In genomic region chr17:30605523-30605922, GRCh38 we compare ENCODE assay signal across 31 cellular contexts.
"Had no signal": no experiment of that assay in that cellular context is flagged by ENCODE, and none has a peak within 500 bp of the region (broad histone marks: within the 10 kb centered on the region; RNA-seq: fewer than 3 reads in every experiment).

No MANE protein-coding gene starts in this region.

- H3K4me3 ChIP-seq: coronary artery, dorsolateral prefrontal cortex had no signal

- H3K27me3 Mint-ChIP-seq: activated CD4-positive, alpha-beta T cell treated with anti-CD3 and anti-CD28 coated beads, Interleukin-2, amount 10 ng/mL, durations not matched to agents 7 days and 5 days; activated naive CD8-positive, alpha-beta T cell; activated T-helper 17 cell treated with anti-CD3 and anti-CD28 coated beads, Interleukin-2, amount 50 U/mL, for 72 hours; central memory CD8-positive, alpha-beta T cell; dendritic cell treated with granulocyte-macrophage colony-stimulating factor and Interleukin-4, amounts not matched to agents 40 ng/mL and 50 ng/mL, for 4 days had no signal

- ATAC-seq: activated T-cell treated with anti-CD3 and anti-CD28 coated beads, Interleukin-2, amount 50 U/mL, for 4 hours; activated T-helper 17 cell treated with anti-CD3 and anti-CD28 coated beads, Interleukin-2, amount 50 U/mL, for 72 hours; esophagus mucosa; WTC11 had no signal

- H3K36me3 ChIP-seq: brain microvascular endothelial cell had no signal

- H3K27me3 ChIP-seq: brain microvascular endothelial cell, dorsolateral prefrontal cortex had no signal

- H3K27ac Mint-ChIP-seq: activated CD4-positive, alpha-beta memory T cell treated with anti-CD3 and anti-CD28 coated beads, Interleukin-2, amount 10 ng/mL, durations not matched to agents 7 days and 5 days; activated CD4-positive, alpha-beta T cell treated with anti-CD3 and anti-CD28 coated beads, Interleukin-2, amount 10 ng/mL, durations not matched to agents 7 days and 5 days; activated naive CD8-positive, alpha-beta T cell; activated T-helper 17 cell treated with anti-CD3 and anti-CD28 coated beads, Interleukin-2, amount 50 U/mL, for 72 hours; endodermal cell; WTC11 had no signal

- H3K36me3 Mint-ChIP-seq: activated naive CD8-positive, alpha-beta T cell; WTC11 had no signal

- H3K4me3 Mint-ChIP-seq: activated CD4-positive, alpha-beta memory T cell treated with anti-CD3 and anti-CD28 coated beads, Interleukin-2, amount 10 ng/mL, durations not matched to agents 7 days and 5 days; activated CD4-positive, alpha-beta T cell treated with anti-CD3 and anti-CD28 coated beads, Interleukin-2, amount 10 ng/mL, durations not matched to agents 7 days and 5 days; activated naive CD8-positive, alpha-beta T cell; activated T-cell treated with anti-CD3 and anti-CD28 coated beads, Interleukin-2, amount 50 U/mL, for 4 hours; activated T-helper 17 cell treated with anti-CD3 and anti-CD28 coated beads, Interleukin-2, amount 50 U/mL, for 72 hours; central memory CD8-positive, alpha-beta T cell; dendritic cell treated with granulocyte-macrophage colony-stimulating factor and Interleukin-4, amounts not matched to agents 40 ng/mL and 50 ng/mL, for 4 days; endodermal cell; WTC11 had no signal

- H3K9me3 Mint-ChIP-seq: activated CD4-positive, alpha-beta memory T cell treated with anti-CD3 and anti-CD28 coated beads, Interleukin-2, amount 10 ng/mL, durations not matched to agents 7 days and 5 days; activated CD4-positive, alpha-beta T cell treated with anti-CD3 and anti-CD28 coated beads, Interleukin-2, amount 10 ng/mL, durations not matched to agents 7 days and 5 days; activated T-cell treated with anti-CD3 and anti-CD28 coated beads, Interleukin-2, amount 50 U/mL, for 4 hours; activated T-helper 17 cell treated with anti-CD3 and anti-CD28 coated beads, Interleukin-2, amount 50 U/mL, for 72 hours; central memory CD8-positive, alpha-beta T cell; dendritic cell treated with granulocyte-macrophage colony-stimulating factor and Interleukin-4, amounts not matched to agents 40 ng/mL and 50 ng/mL, for 4 days; endodermal cell; WTC11 had no signal

- FAIRE-seq: astrocyte, bronchial epithelial cell, frontal cortex, TTC549 had no signal

- H3K27ac ChIP-seq: brain microvascular endothelial cell, coronary artery, dorsolateral prefrontal cortex, VCaP had no signal

- DNase-seq: activated CD4-positive, alpha-beta memory T cell treated with anti-CD3 and anti-CD28 coated beads, Interleukin-2, amount 10 ng/mL, durations not matched to agents 7 days and 5 days; activated CD4-positive, alpha-beta T cell treated with anti-CD3 and anti-CD28 coated beads for 1 hour; activated CD4-positive, alpha-beta T cell treated with anti-CD3 and anti-CD28 coated beads for 4 hours; activated CD4-positive, alpha-beta T cell treated with anti-CD3 and anti-CD28 coated beads, Interleukin-2, amount 10 ng/mL, durations not matched to agents 7 days and 5 days; activated CD4-positive, alpha-beta T cell treated with anti-CD3 and anti-CD28 coated beads, Interleukin-2, amount 50 U/mL, for 4 hours; activated effector memory CD4-positive, alpha-beta T cell treated with Interleukin-2 at 50 U/mL for 16 hours; activated gamma-delta T cell treated with Interleukin-2 at 50 U/mL for 16 hours; activated naive CD4-positive, alpha-beta T cell treated with anti-CD3 and anti-CD28 coated beads, Interleukin-2, amount 50 U/mL, for 16 hours; activated naive CD4-positive, alpha-beta T cell treated with Interleukin-2 at 50 U/mL for 16 hours; activated T-cell treated with anti-CD3 and anti-CD28 coated beads, Interleukin-2, amount 50 U/mL, for 4 hours; amniotic stem cell; anterior cingulate cortex; brain microvascular endothelial cell; dorsolateral prefrontal cortex; effector memory CD4-positive, alpha-beta T cell; endodermal cell; foreskin fibroblast; head of caudate nucleus; T-helper 2 cell had no signal
